Comparison of ENCODE assay signal across 21 cellular contexts in genomic region chr3:173249457-173249856, GRCh38.
"Had no signal": no experiment of that assay in that cellular context is flagged by ENCODE, and none has a peak within 500 bp of the region (broad histone marks: within the 10 kb centered on the region; RNA-seq: fewer than 3 reads in every experiment).

No MANE protein-coding gene starts in this region.

- H3K27ac ChIP-seq: ascending aorta, breast epithelium, epithelial cell of prostate, suprapubic skin, upper lobe of left lung had no signal

- H3K4me3 Mint-ChIP-seq: activated CD4-positive, alpha-beta memory T cell treated with anti-CD3 and anti-CD28 coated beads, Interleukin-2, amount 10 ng/mL, durations not matched to agents 7 days and 5 days; activated naive CD4-positive, alpha-beta T cell treated with anti-CD3 and anti-CD28 coated beads, Interleukin-2, amount 10 ng/mL, durations not matched to agents 7 days and 5 days; activated T-cell treated with anti-CD3 and anti-CD28 coated beads, Interleukin-2, amount 50 U/mL, for 24 hours; dendritic cell treated with granulocyte-macrophage colony-stimulating factor and Interleukin-4, amounts not matched to agents 40 ng/mL and 50 ng/mL, for 4 days; immature natural killer cell; mesothelial cell of epicardium; nephron progenitor cell had no signal

- H3K27me3 Mint-ChIP-seq: activated CD4-positive, alpha-beta memory T cell treated with anti-CD3 and anti-CD28 coated beads, Interleukin-2, amount 10 ng/mL, durations not matched to agents 7 days and 5 days; activated naive CD4-positive, alpha-beta T cell treated with anti-CD3 and anti-CD28 coated beads, Interleukin-2, amount 10 ng/mL, durations not matched to agents 7 days and 5 days; activated T-cell treated with anti-CD3 and anti-CD28 coated beads, Interleukin-2, amount 50 U/mL, for 24 hours; dendritic cell treated with granulocyte-macrophage colony-stimulating factor and Interleukin-4, amounts not matched to agents 40 ng/mL and 50 ng/mL, for 4 days had no signal

- H3K4me3 ChIP-seq: ascending aorta, breast epithelium, lung, suprapubic skin, upper lobe of left lung had no signal

- H3K36me3 Mint-ChIP-seq: activated naive CD4-positive, alpha-beta T cell treated with anti-CD3 and anti-CD28 coated beads, Interleukin-2, amount 10 ng/mL, durations not matched to agents 7 days and 5 days; immature natural killer cell; mesothelial cell of epicardium had no signal

- H3K36me3 ChIP-seq: ascending aorta, breast epithelium, suprapubic skin, upper lobe of left lung had no signal

- H3K9me3 Mint-ChIP-seq: activated CD4-positive, alpha-beta memory T cell treated with anti-CD3 and anti-CD28 coated beads, Interleukin-2, amount 10 ng/mL, durations not matched to agents 7 days and 5 days; activated naive CD4-positive, alpha-beta T cell treated with anti-CD3 and anti-CD28 coated beads, Interleukin-2, amount 10 ng/mL, durations not matched to agents 7 days and 5 days; nephron progenitor cell had no signal

- DNase-seq: activated CD4-positive, alpha-beta memory T cell treated with anti-CD3 and anti-CD28 coated beads, Interleukin-2, amount 10 ng/mL, durations not matched to agents 7 days and 5 days; activated CD4-positive, alpha-beta T cell treated with anti-CD3 and anti-CD28 coated beads for 4 hours; activated naive CD4-positive, alpha-beta T cell treated with anti-CD3 and anti-CD28 coated beads, Interleukin-2, amount 10 ng/mL, durations not matched to agents 7 days and 5 days; activated T-cell treated with anti-CD3 and anti-CD28 coated beads, Interleukin-2, amount 50 U/mL, for 24 hours; cerebellar nuclear complex; effector memory CD4-positive, alpha-beta T cell; foreskin melanocyte; immature natural killer cell; nephron progenitor cell; occipital lobe; stimulated activated CD4-positive, alpha-beta T cell treated with anti-CD3 and anti-CD28 coated beads, Interleukin-15, amount 100 ng/mL, for 24 hours; stimulated activated CD4-positive, alpha-beta T cell treated with anti-CD3 and anti-CD28 coated beads, Interleukin-4, amount 100 ng/mL, for 1 hour; stimulated activated naive CD4-positive, alpha-beta T cell; upper lobe of left lung had no signal

- H3K4me1 Mint-ChIP-seq: activated CD4-positive, alpha-beta memory T cell treated with anti-CD3 and anti-CD28 coated beads, Interleukin-2, amount 10 ng/mL, durations not matched to agents 7 days and 5 days; activated naive CD4-positive, alpha-beta T cell treated with anti-CD3 and anti-CD28 coated beads, Interleukin-2, amount 10 ng/mL, durations not matched to agents 7 days and 5 days; immature natural killer cell; mesothelial cell of epicardium; nephron progenitor cell had no signal

- H3K4me1 ChIP-seq: ascending aorta, breast epithelium, suprapubic skin, upper lobe of left lung had no signal

- H3K27me3 ChIP-seq: ascending aorta, breast epithelium, upper lobe of left lung had no signal

- H3K9me3 ChIP-seq: ascending aorta, breast epithelium, upper lobe of left lung had no signal

- H3K27ac Mint-ChIP-seq: activated CD4-positive, alpha-beta memory T cell treated with anti-CD3 and anti-CD28 coated beads, Interleukin-2, amount 10 ng/mL, durations not matched to agents 7 days and 5 days; activated naive CD4-positive, alpha-beta T cell treated with anti-CD3 and anti-CD28 coated beads, Interleukin-2, amount 10 ng/mL, durations not matched to agents 7 days and 5 days; activated T-cell treated with anti-CD3 and anti-CD28 coated beads, Interleukin-2, amount 50 U/mL, for 24 hours; dendritic cell treated with granulocyte-macrophage colony-stimulating factor and Interleukin-4, amounts not matched to agents 40 ng/mL and 50 ng/mL, for 4 days; immature natural killer cell; mesothelial cell of epicardium; nephron progenitor cell had no signal
